Comparison of ENCODE assay signal across 22 cellular contexts in the genomic region with DNA sequence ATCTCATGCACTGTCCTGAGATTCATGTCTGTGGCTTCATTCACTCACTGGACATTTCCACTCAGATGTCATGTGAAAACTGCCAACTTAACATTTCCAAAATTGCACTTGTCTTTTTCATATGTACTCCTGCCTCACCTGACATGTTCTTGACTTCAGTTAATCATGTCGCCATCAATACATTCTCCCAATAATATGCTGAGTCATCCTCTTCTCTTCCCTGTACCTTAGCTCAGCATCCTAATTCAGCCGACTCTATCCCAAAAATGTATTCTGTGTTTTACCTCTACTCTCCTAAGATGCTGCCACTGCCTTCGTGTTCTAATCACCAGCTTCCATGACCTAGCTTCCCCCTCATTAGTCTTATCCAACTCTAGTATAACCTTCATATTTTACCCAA.
"Had no signal": no experiment of that assay in that cellular context is flagged by ENCODE, and none has a peak within 500 bp of the region (broad histone marks: within the 10 kb centered on the region; RNA-seq: fewer than 3 reads in every experiment).

No MANE protein-coding gene starts in this region.

- DNase-seq: hypothalamus; islet precursor cell; left ventricle myocardium inferior; naive thymus-derived CD8-positive, alpha-beta T cell; nucleus accumbens; pancreas; posterior cingulate gyrus; retina; right cardiac atrium; stimulated activated CD4-positive, alpha-beta T cell treated with anti-CD3 and anti-CD28 coated beads, Interleukin-1b, Interleukin-23, amount 100 ng/mL, for 48 hours; stimulated activated CD4-positive, alpha-beta T cell treated with anti-CD3 and anti-CD28 coated beads, Interleukin-2, amount 100 ng/mL, for 48 hours; stimulated activated CD4-positive, alpha-beta T cell treated with anti-CD3 and anti-CD28 coated beads, Interleukin-4, amount 100 ng/mL, for 4 hours; stimulated activated CD8-positive, alpha-beta memory T cell treated with anti-CD3 and anti-CD28 coated beads, Interleukin-4, amount 100 ng/mL, for 48 hours; stimulated activated naive CD4-positive, alpha-beta T cell treated with Interleukin-2 at 50 U/mL for 16 hours; stimulated activated naive CD8-positive, alpha-beta T cell treated with anti-CD3 and anti-CD28 coated beads, Interleukin-15, amount 100 ng/mL, for 72 hours; substantia nigra had no signal

- H3K27ac ChIP-seq: left ventricle myocardium inferior, pancreas, prostate gland, tibial nerve, vagina had no signal

- H3K9me3 ChIP-seq: left ventricle myocardium inferior, pancreas, prostate gland, vagina had no signal

- H3K27me3 ChIP-seq: pancreas, tibial nerve, vagina had no signal

- FAIRE-seq: pancreas had no signal

- H3K4me1 ChIP-seq: left ventricle myocardium inferior, pancreas, prostate gland had no signal

- ATAC-seq: naive thymus-derived CD8-positive, alpha-beta T cell; pancreas; right cardiac atrium; stimulated activated memory B cell treated with anti-CD40 and anti-IgM and Interleukin-4, amounts not matched to agents 10 μg/mL and 1 μg/mL and 100 μg/mL, for 72 hours; stimulated activated naive CD8-positive, alpha-beta T cell treated with anti-CD3 and anti-CD28 coated beads, Interleukin-15, amount 100 ng/mL, for 72 hours had no signal

- H3K36me3 ChIP-seq: left ventricle myocardium inferior, pancreas, prostate gland, tibial nerve, vagina had no signal

- H3K4me3 ChIP-seq: left ventricle myocardium inferior, lung, pancreas, prostate gland, smooth muscle cell, tibial nerve, vagina had no signal

- H3K4me2 ChIP-seq: smooth muscle cell had no signal
